1 cellular context compared by ENCODE assay signal in genomic region chr3:17743660-17743995, GRCh38.
TF ChIP-seq lines count a peak whose summit lies in the region.

No MANE protein-coding gene starts in this region.

TF ChIP-seq in SK-N-SH treated with all-trans-retinoic acid at 6 μM for 48 hours, 23 proteins besides CTCF, POLR2A, EP300 and RAD21 (continued from another document):
- TF ChIP-seq SNAI2 (CRISPR knock-in tag; IDR thresholded peaks at IDR 0.05) (no peak), RARB (CRISPR knock-in tag; IDR thresholded peaks at IDR 0.05) (no peak)
